In the genomic region with DNA sequence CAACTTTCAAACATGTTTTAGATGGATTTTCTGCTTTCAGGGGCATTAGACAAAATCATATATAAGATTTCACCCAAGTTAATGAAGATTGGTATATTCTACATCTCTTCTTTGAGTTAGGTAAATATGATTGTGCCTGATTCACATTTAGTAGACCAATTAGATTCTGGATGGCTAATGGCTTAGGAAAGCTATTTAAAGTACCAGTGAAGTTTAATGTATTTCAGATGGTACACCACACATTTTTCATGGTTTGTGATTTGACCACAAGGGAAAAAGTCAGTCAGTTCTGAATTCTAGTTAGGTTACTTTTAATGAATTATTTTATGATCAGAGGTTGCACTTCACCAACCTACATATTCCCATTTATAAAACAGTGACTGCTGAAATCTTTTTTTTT, we compare ENCODE assay signal across 1 cellular context.
TF ChIP-seq lines count a peak whose summit lies in the region.

No MANE protein-coding gene starts in this region.

TF ChIP-seq in A549, 52 proteins besides CTCF, POLR2A, EP300 and RAD21 (continued from another document):
- TF ChIP-seq, protein P1, sequence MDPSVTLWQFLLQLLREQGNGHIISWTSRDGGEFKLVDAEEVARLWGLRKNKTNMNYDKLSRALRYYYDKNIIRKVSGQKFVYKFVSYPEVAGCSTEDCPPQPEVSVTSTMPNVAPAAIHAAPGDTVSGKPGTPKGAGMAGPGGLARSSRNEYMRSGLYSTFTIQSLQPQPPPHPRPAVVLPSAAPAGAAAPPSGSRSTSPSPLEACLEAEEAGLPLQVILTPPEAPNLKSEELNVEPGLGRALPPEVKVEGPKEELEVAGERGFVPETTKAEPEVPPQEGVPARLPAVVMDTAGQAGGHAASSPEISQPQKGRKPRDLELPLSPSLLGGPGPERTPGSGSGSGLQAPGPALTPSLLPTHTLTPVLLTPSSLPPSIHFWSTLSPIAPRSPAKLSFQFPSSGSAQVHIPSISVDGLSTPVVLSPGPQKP (IDR thresholded peaks at IDR 0.05; ENCODE audit: low read depth, low read length) = no peak
- TF ChIP-seq NFE2L2 (conservative IDR thresholded peaks at IDR 0.05; ENCODE audit: low read length) (no peak), HOXA7 (CRISPR knock-in tag; IDR thresholded peaks at IDR 0.05) (no peak), GATA3 (IDR thresholded peaks at IDR 0.05; ENCODE audit: borderline replicate concordance) (no peak), MYC (IDR thresholded peaks at IDR 0.05; ENCODE audit: borderline replicate concordance, low read length) (no peak), RCOR1 (IDR thresholded peaks at IDR 0.05; ENCODE audit: low read depth, low read length) (no peak), JUN (IDR thresholded peaks at IDR 0.05) (no peak), KDM1A (IDR thresholded peaks at IDR 0.05; ENCODE audit: low read depth) (no peak), SREBF2 (IDR thresholded peaks at IDR 0.05) (no peak), POLR2AphosphoS2 (conservative IDR thresholded peaks at IDR 0.05; ENCODE audit: low read length) (no peak), HOXB5 (CRISPR knock-in tag; IDR thresholded peaks at IDR 0.05) (no peak)
- TF ChIP-seq, protein P2, sequence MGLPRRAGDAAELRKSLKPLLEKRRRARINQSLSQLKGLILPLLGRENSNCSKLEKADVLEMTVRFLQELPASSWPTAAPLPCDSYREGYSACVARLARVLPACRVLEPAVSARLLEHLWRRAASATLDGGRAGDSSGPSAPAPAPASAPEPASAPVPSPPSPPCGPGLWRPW (IDR thresholded peaks at IDR 0.05) = no peak
